24 cellular contexts compared by ENCODE assay signal in genomic region chr9:37555786-37556185, GRCh38. TPM values are rescaled to one million over a fixed set of nuclear protein-coding genes. Genes with fewer than 3 reads are reported as not detected.
DNase-seq lines count a peak whose midpoint lies in the region; TF ChIP-seq lines count a peak whose summit lies in the region.
"Had no signal": no experiment of that assay in that cellular context is flagged by ENCODE, and none has a peak within 500 bp of the region (broad histone marks: within the 10 kb centered on the region; RNA-seq: fewer than 3 reads in every experiment).

No MANE protein-coding gene starts in this region.

- H3K9me3 ChIP-seq in skeletal muscle satellite cell (replicated peaks; ENCODE audit: low read length): no peaks in the 10 kb centered on the region
- H3K9me3 ChIP-seq: gastrocnemius medialis, HAP-1, MG63, tibial nerve had no signal

- no peaks in the 10 kb centered on the region for H3K27me3 ChIP-seq in skeletal muscle satellite cell (ENCODE audit: control insufficient read depth, insufficient read depth, low read length)
- H3K27me3 ChIP-seq: gastrocnemius medialis, hepatocyte, MG63, tibial nerve had no signal

- H3K4me2 ChIP-seq in skeletal muscle satellite cell (ENCODE audit: low read length): peak overlapping the region; percentile 4
- H3K4me2 ChIP-seq: hepatocyte had no signal

- DNase-seq in GM03348 (ENCODE audit: low spot score): peak; percentile 42
- peak; percentile 87 for DNase-seq in amniotic epithelial cell (ENCODE audit: low read depth)
- DNase-seq in fibroblast of mammary gland (ENCODE audit: low read depth): peak; percentile 60
- no peak for DNase-seq in stimulated activated CD4-positive, alpha-beta T cell treated with anti-CD3 and anti-CD28 coated beads, Interleukin-2, amount 100 ng/mL, for 24 hours
- no peak for DNase-seq in DMS 273 (lab: John Stamatoyannopoulos, UW; ENCODE audit: unreplicated experiment)
- no peak for DNase-seq in NCI-H1436 (lab: John Stamatoyannopoulos, UW)
- DNase-seq: activated CD4-positive, alpha-beta T cell treated with anti-CD3 and anti-CD28 coated beads, Interleukin-2, amount 10 ng/mL, durations not matched to agents 7 days and 5 days; activated gamma-delta T cell; activated naive CD8-positive, alpha-beta T cell treated with anti-CD3 and anti-CD28 coated beads, Interleukin-2, amount 10 ng/mL, durations not matched to agents 7 days and 5 days; activated T-cell treated with anti-CD3 and anti-CD28 coated beads, Interleukin-2, amount 50 U/mL, for 24 hours; gastrocnemius medialis; immature natural killer cell; MG63; naive thymus-derived CD8-positive, alpha-beta T cell; NCI-H1105 treated with DMSO at 0.1 percent for 48 hours; NCI-H2081; NCI-H2227 treated with DMSO at 0.1 percent for 48 hours; NCI-H69; SHP77 treated with DMSO at 0.1 percent for 48 hours; T1000 had no signal

- no peak for TF ChIP-seq CTCF in fibroblast of mammary gland (conservative IDR thresholded peaks at IDR 0.05; ENCODE audit: control insufficient read depth, insufficient read depth, low read depth, low read length)

- peaks cover 4% of the 10 kb centered on the region for H3K36me3 ChIP-seq in skeletal muscle satellite cell (ENCODE audit: insufficient read depth, low read length)
- H3K36me3 ChIP-seq: gastrocnemius medialis, HAP-1, MG63 had no signal

- H3K4me1 ChIP-seq in skeletal muscle satellite cell (ENCODE audit: control insufficient read depth, insufficient read depth, low read length): peaks cover 12% of the 10 kb centered on the region
- H3K4me1 ChIP-seq: HAP-1, tibial nerve had no signal

- H3K4me3 ChIP-seq in fibroblast of mammary gland (ENCODE audit: control insufficient read depth, low read depth, low read length): no peak overlapping the region
- no peak overlapping the region for H3K4me3 ChIP-seq in skeletal muscle satellite cell (ENCODE audit: low read length)
- H3K4me3 ChIP-seq: gastrocnemius medialis, HAP-1, hepatocyte, MG63, tibial nerve had no signal

- H3K9ac ChIP-seq in skeletal muscle satellite cell (ENCODE audit: low read depth, low read length): peak overlapping the region; percentile 42

RNA-seq across cellular contexts. Expression of gene FBXO10, which starts 20.4 kb away (rescaled TPM):
- 6.1 and 11.1 TPM in 2 replicates for total RNA-seq in skeletal muscle satellite cell (2012; rRNA removed)

RNA-seq across cellular contexts. Expression of gene TOMM5, which starts 36.6 kb away (rescaled TPM):
- total RNA-seq in skeletal muscle satellite cell (2012; rRNA removed): 231 and 281 TPM in 2 replicates

Comparison
In these comparisons a context has a peak if more than half of its experiments do, and no peak if none do; other contexts are left out.
1. DNase-seq: peak in GM03348 (single experiment), amniotic epithelial cell (single experiment) and fibroblast of mammary gland (single experiment); none in stimulated activated CD4-positive, alpha-beta T cell treated with anti-CD3 and anti-CD28 coated beads, Interleukin-2, amount 100 ng/mL, for 24 hours (0 of 2), DMS 273 (single experiment) and NCI-H1436 (single experiment).